In genomic region chr14:80644826-80645225, GRCh38 we compare ENCODE assay signal across 31 cellular contexts.
"Had no signal": no experiment of that assay in that cellular context is flagged by ENCODE, and none has a peak within 500 bp of the region (broad histone marks: within the 10 kb centered on the region; RNA-seq: fewer than 3 reads in every experiment).

No MANE protein-coding gene starts in this region.

- ATAC-seq: activated CD4-positive, alpha-beta T cell treated with anti-CD3 and anti-CD28 coated beads for 36 hours; activated CD4-positive, CD25-positive, alpha-beta regulatory T cell treated with anti-CD3 and anti-CD28 coated beads, Interleukin-2, amount 50 U/mL, for 24 hours; activated CD8-positive, alpha-beta memory T cell treated with anti-CD3 and anti-CD28 coated beads, Interleukin-2, amount 10 ng/mL, durations not matched to agents 7 days and 5 days; activated CD8-positive, alpha-beta T cell treated with anti-CD3 and anti-CD28 coated beads, Interleukin-2, amount 10 ng/mL, durations not matched to agents 7 days and 5 days; activated naive CD8-positive, alpha-beta T cell treated with anti-CD3 and anti-CD28 coated beads, Interleukin-2, amount 50 U/mL, for 24 hours; WTC11 had no signal

- H3K36me3 ChIP-seq: ascending aorta, cardiac muscle cell, WERI-Rb-1 had no signal

- H3K9me3 ChIP-seq: ascending aorta had no signal

- H3K27ac ChIP-seq: ascending aorta, cardiac muscle cell, WERI-Rb-1 had no signal

- H3K4me1 ChIP-seq: ascending aorta had no signal

- H3K27me3 ChIP-seq: ascending aorta, cardiac muscle cell had no signal

- H3K4me3 ChIP-seq: ascending aorta, cardiac muscle cell had no signal

- DNase-seq: activated CD4-positive, alpha-beta memory T cell treated with anti-CD3 and anti-CD28 coated beads, Interleukin-2, amount 10 ng/mL, durations not matched to agents 7 days and 5 days; activated CD4-positive, alpha-beta T cell treated with anti-CD3 and anti-CD28 coated beads for 1 hour; activated CD4-positive, alpha-beta T cell treated with anti-CD3 and anti-CD28 coated beads for 36 hours; activated CD4-positive, alpha-beta T cell treated with anti-CD3 and anti-CD28 coated beads for 48 hours; activated CD4-positive, alpha-beta T cell treated with anti-CD3 and anti-CD28 coated beads, Interleukin-2, amount 10 ng/mL, durations not matched to agents 7 days and 5 days; activated CD4-positive, alpha-beta T cell treated with anti-CD3 and anti-CD28 coated beads, Interleukin-2, amount 50 U/mL, for 48 hours; activated CD4-positive, CD25-positive, alpha-beta regulatory T cell; activated CD8-positive, alpha-beta memory T cell treated with anti-CD3 and anti-CD28 coated beads for 24 hours; activated CD8-positive, alpha-beta memory T cell treated with anti-CD3 and anti-CD28 coated beads, Interleukin-2, amount 10 ng/mL, durations not matched to agents 7 days and 5 days; activated CD8-positive, alpha-beta memory T cell treated with anti-CD3 and anti-CD28 coated beads, Interleukin-2, amount 50 U/mL, for 48 hours; activated CD8-positive, alpha-beta T cell treated with anti-CD3 and anti-CD28 coated beads, Interleukin-2, amount 10 ng/mL, durations not matched to agents 7 days and 5 days; activated effector memory CD4-positive, alpha-beta T cell treated with Interleukin-2 at 50 U/mL for 16 hours; activated gamma-delta T cell; activated naive CD4-positive, alpha-beta T cell treated with anti-CD3 and anti-CD28 coated beads, Interleukin-2, amount 10 ng/mL, durations not matched to agents 7 days and 5 days; activated naive CD4-positive, alpha-beta T cell treated with Interleukin-2 at 50 U/mL for 16 hours; activated naive CD8-positive, alpha-beta T cell treated with anti-CD3 and anti-CD28 coated beads, Interleukin-2, amount 10 ng/mL, durations not matched to agents 7 days and 5 days; activated naive CD8-positive, alpha-beta T cell treated with anti-CD3 and anti-CD28 coated beads, Interleukin-2, amount 50 U/mL, for 24 hours; activated T-cell treated with anti-CD3 and anti-CD28 coated beads, Interleukin-2, amount 50 U/mL, for 24 hours; activated T-cell treated with anti-CD3 and anti-CD28 coated beads, Interleukin-2, amount 50 U/mL, for 48 hours; amygdala; anterior cingulate cortex; caudate nucleus; cerebellar nuclear complex; T-helper 1 cell; T-helper 2 cell; T-helper 9 cell; WERI-Rb-1 had no signal
